ENCODE assay signal across 1 cellular context in the genomic region with DNA sequence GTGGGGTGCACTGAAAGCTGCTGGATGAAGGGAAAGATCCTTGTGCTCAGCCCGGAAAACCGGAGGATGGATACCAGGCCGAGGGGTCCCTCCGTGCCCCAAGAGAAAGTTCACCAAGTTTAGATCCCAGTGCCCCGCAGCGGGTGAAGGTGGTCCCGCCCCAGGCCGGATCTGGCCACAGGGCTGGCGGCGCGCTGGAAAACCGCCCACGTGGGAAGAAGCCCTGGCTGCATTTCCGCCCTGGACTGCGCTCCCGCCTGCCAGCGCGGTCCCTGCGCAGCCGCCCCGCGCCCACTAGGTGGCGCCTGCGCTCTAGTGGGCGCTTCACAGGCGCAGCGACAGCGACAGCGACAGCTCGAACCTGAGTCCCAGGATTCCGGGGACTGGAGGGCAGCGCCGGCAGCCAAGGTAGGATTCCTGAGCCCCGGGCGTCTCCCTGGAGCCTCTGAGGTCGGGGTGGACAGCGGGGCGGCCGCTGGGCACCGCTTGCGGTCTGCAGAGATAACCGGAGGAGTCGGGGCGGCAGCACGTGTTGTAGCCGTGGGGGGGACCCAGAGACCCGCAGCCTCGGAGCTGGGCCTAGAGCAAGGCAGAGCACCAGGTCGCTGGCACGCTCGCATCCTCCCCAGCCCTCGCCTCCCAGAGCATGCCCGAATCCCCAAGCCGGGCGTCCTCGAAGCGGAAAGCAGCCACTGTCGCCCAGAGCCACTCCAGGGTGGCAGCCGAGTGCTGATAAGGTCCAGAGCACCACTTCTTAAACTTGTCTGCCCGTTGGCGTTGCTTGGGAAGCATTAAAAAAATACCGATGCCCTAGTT.
TF ChIP-seq lines count a peak whose summit lies in the region.

A gene with protein sequence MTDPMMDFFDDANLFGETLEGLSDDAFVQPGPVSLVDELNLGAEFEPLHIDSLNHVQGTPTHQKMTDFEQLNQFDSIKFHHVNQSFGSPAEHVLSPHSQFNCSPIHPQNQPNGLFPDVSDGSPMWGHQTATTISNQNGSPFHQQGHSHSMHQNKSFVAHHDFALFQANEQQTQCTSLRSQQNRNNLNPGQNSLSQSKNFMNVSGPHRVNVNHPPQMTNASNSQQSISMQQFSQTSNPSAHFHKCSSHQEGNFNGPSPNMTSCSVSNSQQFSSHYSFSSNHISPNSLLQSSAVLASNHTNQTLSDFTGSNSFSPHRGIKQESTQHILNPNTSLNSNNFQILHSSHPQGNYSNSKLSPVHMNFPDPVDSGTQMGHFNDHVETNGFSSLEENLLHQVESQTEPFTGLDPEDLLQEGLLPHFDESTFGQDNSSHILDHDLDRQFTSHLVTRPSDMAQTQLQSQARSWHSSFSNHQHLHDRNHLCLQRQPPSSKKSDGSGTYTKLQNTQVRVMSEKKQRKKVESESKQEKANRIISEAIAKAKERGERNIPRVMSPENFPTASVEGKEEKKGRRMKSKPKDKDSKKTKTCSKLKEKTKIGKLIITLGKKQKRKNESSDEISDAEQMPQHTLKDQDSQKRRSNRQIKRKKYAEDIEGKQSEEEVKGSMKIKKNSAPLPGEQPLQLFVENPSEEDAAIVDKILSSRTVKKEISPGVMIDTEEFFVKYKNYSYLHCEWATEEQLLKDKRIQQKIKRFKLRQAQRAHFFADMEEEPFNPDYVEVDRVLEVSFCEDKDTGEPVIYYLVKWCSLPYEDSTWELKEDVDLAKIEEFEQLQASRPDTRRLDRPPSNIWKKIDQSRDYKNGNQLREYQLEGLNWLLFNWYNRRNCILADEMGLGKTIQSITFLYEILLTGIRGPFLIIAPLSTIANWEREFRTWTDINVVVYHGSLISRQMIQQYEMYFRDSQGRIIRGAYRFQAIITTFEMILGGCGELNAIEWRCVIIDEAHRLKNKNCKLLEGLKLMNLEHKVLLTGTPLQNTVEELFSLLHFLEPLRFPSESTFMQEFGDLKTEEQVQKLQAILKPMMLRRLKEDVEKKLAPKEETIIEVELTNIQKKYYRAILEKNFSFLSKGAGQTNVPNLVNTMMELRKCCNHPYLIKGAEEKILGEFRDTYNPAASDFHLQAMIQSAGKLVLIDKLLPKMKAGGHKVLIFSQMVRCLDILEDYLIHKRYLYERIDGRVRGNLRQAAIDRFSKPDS (N-terminal part only) (plus strand): TSS at position 322 of the 816 bp plus-strand sequence. CDS start 101,099 bp downstream, outside the sequence.

TF ChIP-seq in HepG2, 621 proteins besides CTCF, POLR2A, EP300 and RAD21 (continued from another document and continues in another):
- TF ChIP-seq LBX2 (CRISPR knock-in tag; IDR thresholded peaks at IDR 0.05; ENCODE audit: borderline replicate concordance) (peak; percentile 15; the same call in 1 of the 2 replicates), THAP11 (CRISPR knock-in tag; IDR thresholded peaks at IDR 0.05) (peak; percentile 84), ZNF337 (CRISPR knock-in tag; IDR thresholded peaks at IDR 0.05; ENCODE audit: borderline replicate concordance, low read depth) (0 out of 2 replicates have a peak, but pooled peaks have one; percentile 93), ISL2 (CRISPR knock-in tag; IDR thresholded peaks at IDR 0.05) (peak; percentile 74), ZNF775 (CRISPR knock-in tag; IDR thresholded peaks at IDR 0.05; ENCODE audit: borderline replicate concordance) (no peak), BCL3 (CRISPR knock-in tag; IDR thresholded peaks at IDR 0.05) (peak; percentile 95), RBM39 (IDR thresholded peaks at IDR 0.05; ENCODE audit: low read depth, low read length, poor library complexity, severe bottlenecking) (peak; percentile 90), ZNF318 (CRISPR knock-in tag; IDR thresholded peaks at IDR 0.05) (no peak), ZBTB20 (CRISPR knock-in tag; IDR thresholded peaks at IDR 0.05; ENCODE audit: borderline replicate concordance, low read depth) (peak; percentile 83), ZNF589 (CRISPR knock-in tag; conservative IDR thresholded peaks at IDR 0.05) (peak; percentile 39; the same call in 1 of the 2 replicates), KMT2B (CRISPR knock-in tag; IDR thresholded peaks at IDR 0.05) (peak; percentile 91), NFE2 (CRISPR knock-in tag; IDR thresholded peaks at IDR 0.05) (no peak), ZNF230 (CRISPR knock-in tag; IDR thresholded peaks at IDR 0.05) (peak; percentile 90; the same call in 1 of the 2 replicates), NFE2L2 (IDR thresholded peaks at IDR 0.05; ENCODE audit: low read length) (no peak), FOXJ3 (CRISPR knock-in tag; IDR thresholded peaks at IDR 0.05; ENCODE audit: borderline replicate concordance) (peak; percentile 63; the same call in 1 of the 2 replicates), MLXIP (CRISPR knock-in tag; IDR thresholded peaks at IDR 0.05; ENCODE audit: borderline replicate concordance) (no peak), ZNF607 (CRISPR knock-in tag; IDR thresholded peaks at IDR 0.05; ENCODE audit: borderline replicate concordance) (peak; percentile 99), ZNF274 (CRISPR knock-in tag; IDR thresholded peaks at IDR 0.05) (peak; percentile 90; the same call in 1 of the 2 replicates), PAWR (CRISPR knock-in tag; IDR thresholded peaks at IDR 0.05; ENCODE audit: borderline replicate concordance) (no peak), EEA1 (CRISPR knock-in tag; IDR thresholded peaks at IDR 0.05; ENCODE audit: borderline replicate concordance) (no peak; the same call in 1 of the 2 replicates), SYNCRIP (IDR thresholded peaks at IDR 0.05; ENCODE audit: insufficient read depth, low read depth, low read length) (no peak), ETV6 (CRISPR knock-in tag; conservative IDR thresholded peaks at IDR 0.05) (peak; percentile 48), PLSCR1 (CRISPR knock-in tag; IDR thresholded peaks at IDR 0.05; ENCODE audit: borderline replicate concordance) (peak; percentile 68; the same call in 1 of the 2 replicates), ZFP36 (IDR thresholded peaks at IDR 0.05; ENCODE audit: borderline replicate concordance, low read depth, low read length, partially characterized antibody) (no peak), ZNF777 (CRISPR knock-in tag; IDR thresholded peaks at IDR 0.05) (peak; percentile 71)
- TF ChIP-seq, protein P1, sequence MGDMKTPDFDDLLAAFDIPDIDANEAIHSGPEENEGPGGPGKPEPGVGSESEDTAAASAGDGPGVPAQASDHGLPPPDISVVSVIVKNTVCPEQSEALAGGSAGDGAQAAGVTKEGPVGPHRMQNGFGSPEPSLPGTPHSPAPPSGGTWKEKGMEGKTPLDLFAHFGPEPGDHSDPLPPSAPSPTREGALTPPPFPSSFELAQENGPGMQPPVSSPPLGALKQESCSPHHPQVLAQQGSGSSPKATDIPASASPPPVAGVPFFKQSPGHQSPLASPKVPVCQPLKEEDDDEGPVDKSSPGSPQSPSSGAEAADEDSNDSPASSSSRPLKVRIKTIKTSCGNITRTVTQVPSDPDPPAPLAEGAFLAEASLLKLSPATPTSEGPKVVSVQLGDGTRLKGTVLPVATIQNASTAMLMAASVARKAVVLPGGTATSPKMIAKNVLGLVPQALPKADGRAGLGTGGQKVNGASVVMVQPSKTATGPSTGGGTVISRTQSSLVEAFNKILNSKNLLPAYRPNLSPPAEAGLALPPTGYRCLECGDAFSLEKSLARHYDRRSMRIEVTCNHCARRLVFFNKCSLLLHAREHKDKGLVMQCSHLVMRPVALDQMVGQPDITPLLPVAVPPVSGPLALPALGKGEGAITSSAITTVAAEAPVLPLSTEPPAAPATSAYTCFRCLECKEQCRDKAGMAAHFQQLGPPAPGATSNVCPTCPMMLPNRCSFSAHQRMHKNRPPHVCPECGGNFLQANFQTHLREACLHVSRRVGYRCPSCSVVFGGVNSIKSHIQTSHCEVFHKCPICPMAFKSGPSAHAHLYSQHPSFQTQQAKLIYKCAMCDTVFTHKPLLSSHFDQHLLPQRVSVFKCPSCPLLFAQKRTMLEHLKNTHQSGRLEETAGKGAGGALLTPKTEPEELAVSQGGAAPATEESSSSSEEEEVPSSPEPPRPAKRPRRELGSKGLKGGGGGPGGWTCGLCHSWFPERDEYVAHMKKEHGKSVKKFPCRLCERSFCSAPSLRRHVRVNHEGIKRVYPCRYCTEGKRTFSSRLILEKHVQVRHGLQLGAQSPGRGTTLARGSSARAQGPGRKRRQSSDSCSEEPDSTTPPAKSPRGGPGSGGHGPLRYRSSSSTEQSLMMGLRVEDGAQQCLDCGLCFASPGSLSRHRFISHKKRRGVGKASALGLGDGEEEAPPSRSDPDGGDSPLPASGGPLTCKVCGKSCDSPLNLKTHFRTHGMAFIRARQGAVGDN (CRISPR knock-in tag; IDR thresholded peaks at IDR 0.05), result peak; percentile 100
